In genomic region chr9:137223078-137224040, GRCh38 we compare ENCODE assay signal across 8 cellular contexts. TPM values are rescaled to one million over a fixed set of nuclear protein-coding genes. Genes with fewer than 3 reads are reported as not detected.
DNase-seq lines count a peak whose midpoint lies in the region; ATAC-seq lines count a peak whose summit lies in the region.

No MANE protein-coding gene starts in this region.

- peak overlapping the region; percentile 86 to 88 for H3K27ac Mint-ChIP-seq in effector memory CD8-positive, alpha-beta T cell
- peak overlapping the region; percentile 75 for H3K27ac Mint-ChIP-seq in memory B cell

- ATAC-seq in GM21360 (IDR thresholded peaks at IDR 0.05; ENCODE audit: unreplicated experiment): peak; percentile 66
- peak; percentile 89 for ATAC-seq in effector memory CD8-positive, alpha-beta T cell (replicated peaks)
- ATAC-seq in memory B cell (ENCODE audit: low read depth): peak; percentile 87

- peak; percentile 99 for DNase-seq in COLO829 (ENCODE audit: low spot score)
- peak; percentile 98 for DNase-seq in HT-29 (ENCODE audit: low spot score)
- peak; percentile 96 for DNase-seq in NK-92 treated with Interleukin-12 subunit alpha and Interleukin-12 subunit beta, amount 100 ng/mL, for 24 hours (lab: John Stamatoyannopoulos, UW)
- peak; percentile 97 for DNase-seq in activated CD8-positive, alpha-beta memory T cell treated with anti-CD3 and anti-CD28 coated beads for 4 hours (ENCODE audit: low read depth in 2 of 2)
- DNase-seq in effector memory CD8-positive, alpha-beta T cell: peak; percentile 95 to 96 (median 96)
- peak; percentile 95 to 96 for DNase-seq in memory B cell (ENCODE audit: low spot score in 2 of 2)
- DNase-seq in stimulated activated CD8-positive, alpha-beta memory T cell treated with anti-CD3 and anti-CD28 coated beads, Interleukin-12 subunit alpha, Interleukin-12 subunit beta, amount 100 ng/mL, for 1 hour (ENCODE audit: low read depth): peak; percentile 95

- H3K9me3 Mint-ChIP-seq in effector memory CD8-positive, alpha-beta T cell: no peaks in the 10 kb centered on the region
- H3K9me3 Mint-ChIP-seq in memory B cell: no peaks in the 10 kb centered on the region

- H3K36me3 Mint-ChIP-seq in effector memory CD8-positive, alpha-beta T cell (ENCODE audit: insufficient read depth): peaks cover 13% of the 10 kb centered on the region
- peaks cover 2% of the 10 kb centered on the region for H3K36me3 Mint-ChIP-seq in memory B cell

- H3K4me3 Mint-ChIP-seq in effector memory CD8-positive, alpha-beta T cell: peak overlapping the region; percentile 78 to 83
- H3K4me3 Mint-ChIP-seq in memory B cell: peak overlapping the region; percentile 89

- peaks cover 6 to 9% of the 10 kb centered on the region in 2 donors for H3K27me3 Mint-ChIP-seq in effector memory CD8-positive, alpha-beta T cell
- H3K27me3 Mint-ChIP-seq in memory B cell: peaks cover 6% of the 10 kb centered on the region

- H3K4me1 Mint-ChIP-seq in effector memory CD8-positive, alpha-beta T cell (ENCODE audit: low read depth in 2 of 2): peaks cover 4 to 6% of the 10 kb centered on the region in 2 donors
- peaks cover 7% of the 10 kb centered on the region for H3K4me1 Mint-ChIP-seq in memory B cell

RNA-seq across cellular contexts. Expression of gene RNF208, which starts 1.3 kb away (rescaled TPM):
- 0.55 and 1.7 TPM in 2 replicates for total RNA-seq in HT-29 (2014; rRNA removed; shearing (Covaris generic))

RNA-seq across cellular contexts. Expression of gene CYSRT1, which starts 1.6 kb away (rescaled TPM):
- 1.6 and 2.4 TPM in 2 replicates for total RNA-seq in HT-29 (2014; rRNA removed; shearing (Covaris generic))

RNA-seq across cellular contexts. Expression of gene RNF224, which starts 3.9 kb away (rescaled TPM):
- total RNA-seq in HT-29 (2014; rRNA removed; shearing (Covaris generic)): 0.38 TPM in 1 of 2 replicates, not detected in the other

RNA-seq across cellular contexts. Expression of gene SLC34A3, which starts 7.3 kb away (rescaled TPM):
- total RNA-seq in HT-29 (2014; rRNA removed; shearing (Covaris generic)): 0.15 TPM in 1 of 2 replicates, not detected in the other

RNA-seq across cellular contexts. Expression of gene TUBB4B, which starts 17.7 kb away (rescaled TPM):
- 607 and 627 TPM in 2 replicates for total RNA-seq in HT-29 (2014; rRNA removed; shearing (Covaris generic))

Comparison
In these comparisons a context has a peak if more than half of its experiments do, and no peak if none do; other contexts are left out.
1. Peak in every context shown above with its lines: DNase-seq and ATAC-seq.